15 cellular contexts compared by ENCODE assay signal in the genomic region with DNA sequence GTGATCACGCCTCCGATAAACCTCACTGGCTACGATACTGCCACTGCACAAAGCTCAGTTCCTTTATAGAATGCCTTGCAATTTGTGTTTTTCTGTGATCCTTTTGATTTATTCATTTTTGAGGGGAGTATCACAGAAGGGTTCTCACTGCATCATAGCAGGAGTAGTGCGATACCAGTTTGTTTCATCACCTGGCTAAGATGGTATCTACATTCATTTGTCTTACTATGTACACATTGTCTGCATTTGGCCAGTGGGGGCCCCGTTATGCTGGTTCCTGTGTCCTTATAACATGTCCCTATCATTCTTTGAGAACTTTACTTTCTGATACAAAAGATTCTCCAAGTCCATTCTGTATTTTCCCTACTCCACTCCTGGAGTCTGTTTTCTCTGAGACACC. TPM values are rescaled to one million over a fixed set of nuclear protein-coding genes. Genes with fewer than 3 reads are reported as not detected.
DNase-seq lines count a peak whose midpoint lies in the region; ATAC-seq and TF ChIP-seq lines count a peak whose summit lies in the region.
"Had no signal": no experiment of that assay in that cellular context is flagged by ENCODE, and none has a peak within 500 bp of the region (broad histone marks: within the 10 kb centered on the region; RNA-seq: fewer than 3 reads in every experiment).

No MANE protein-coding gene starts in this region.

- H3K79me1 ChIP-seq in H9 (ENCODE audit: insufficient read depth, low read depth, low read length, poor library complexity, severe bottlenecking) = no peaks in the 10 kb centered on the region

- H3K79me2 ChIP-seq in H9 (ENCODE audit: insufficient read depth, low read length) = peaks cover 2% of the 10 kb centered on the region; the same call in 1 of the 2 replicates

- peaks cover 23 to 50% (median 37%) of the 10 kb centered on the region in 3 experiments; a peak in 6 of 7 replicates for H3K36me3 Mint-ChIP-seq in H9 (ENCODE audit: insufficient read depth in 1 of 3, low read depth in 3 of 3)
- H3K36me3 Mint-ChIP-seq in WTC11 = peaks cover 28% of the 10 kb centered on the region
- H3K36me3 Mint-ChIP-seq in mesothelial cell of epicardium = peaks cover 25% of the 10 kb centered on the region

- no peak overlapping the region for H3K4me3 Mint-ChIP-seq in H9
- H3K4me3 Mint-ChIP-seq in WTC11 = no peak overlapping the region
- no peak overlapping the region for H3K4me3 Mint-ChIP-seq in mesothelial cell of epicardium
- H3K4me3 Mint-ChIP-seq: CD4-positive, CD25-positive, alpha-beta regulatory T cell had no signal

- no peak overlapping the region for H2BK12ac ChIP-seq in H9 (ENCODE audit: insufficient read length, low read depth, low read length)

- ATAC-seq in WTC11 = no peak
- no peak for ATAC-seq in Right ventricle myocardium superior (ENCODE audit: poor library complexity)
- ATAC-seq in HG03342 (IDR thresholded peaks at IDR 0.05; ENCODE audit: unreplicated experiment) = no peak

- no peak overlapping the region for H2BK20ac ChIP-seq in H9 (ENCODE audit: low read depth, low read length, poor library complexity, severe bottlenecking)

- no peak overlapping the region for H3K18ac ChIP-seq in H9 (ENCODE audit: insufficient read length, low read depth, low read length)

- no peak overlapping the region for H3K56ac ChIP-seq in H9 (ENCODE audit: insufficient read length, low read depth, low read length)

- DNase-seq in H9 (no peak), WTC11 (ENCODE audit: low spot score) (no peak), mesothelial cell of epicardium (ENCODE audit: low spot score in 2 of 2, unreplicated experiment in 2 of 2) (no peak), Right ventricle myocardium superior (no peak), NCI-H146 treated with DMSO at 0.1 percent for 48 hours (lab: John Stamatoyannopoulos, UW; ENCODE audit: unreplicated experiment) (no peak)
- DNase-seq: CD4-positive, CD25-positive, alpha-beta regulatory T cell; DMS53; NCI-H1436 treated with DMSO at 0.1 percent for 48 hours; NCI-H2081 treated with DMSO at 0.1 percent for 48 hours; NCI-H524; SIG-M5 had no signal

- no peak overlapping the region for H2BK15ac ChIP-seq in H9 (ENCODE audit: low read depth, low read length)

- H3K4me1 Mint-ChIP-seq in H9 = peaks cover 19 to 20% of the 10 kb centered on the region in 2 experiments
- H3K4me1 Mint-ChIP-seq in WTC11 = peaks cover 15% of the 10 kb centered on the region
- H3K4me1 Mint-ChIP-seq in mesothelial cell of epicardium = peaks cover 18% of the 10 kb centered on the region

- no peak overlapping the region for H3T11ph ChIP-seq in H9 (ENCODE audit: low read length)

- H4K8ac ChIP-seq in H9 (replicated peaks; ENCODE audit: insufficient read length, low read depth, low read length) = no peak overlapping the region

- no peaks in the 10 kb centered on the region for H3K9me3 Mint-ChIP-seq in H9
- H3K9me3 Mint-ChIP-seq in WTC11 = no peaks in the 10 kb centered on the region
- no peaks in the 10 kb centered on the region for H3K9me3 Mint-ChIP-seq in mesothelial cell of epicardium
- H3K9me3 Mint-ChIP-seq: CD4-positive, CD25-positive, alpha-beta regulatory T cell had no signal

- peaks cover 4% of the 10 kb centered on the region for H4K20me1 ChIP-seq in H9 (ENCODE audit: control insufficient read depth, insufficient read depth, insufficient read length)

- no peak overlapping the region for H4K91ac ChIP-seq in H9 (ENCODE audit: insufficient read length, low read depth, low read length)

- H3K23me2 ChIP-seq in H9 (ENCODE audit: insufficient read length, low read depth, low read length, poor library complexity, severe bottlenecking) = no peaks in the 10 kb centered on the region

- H3K27me3 Mint-ChIP-seq in H9 (ENCODE audit: low read depth) (no peaks in the 10 kb centered on the region), WTC11 (ENCODE audit: low read depth) (no peaks in the 10 kb centered on the region), mesothelial cell of epicardium (ENCODE audit: low read depth) (no peaks in the 10 kb centered on the region)
- H3K27me3 Mint-ChIP-seq: CD4-positive, CD25-positive, alpha-beta regulatory T cell had no signal

- no peak overlapping the region for H2AK5ac ChIP-seq in H9 (ENCODE audit: insufficient read length, low read length)

- H3K27me3 ChIP-seq in H9 (ENCODE audit: insufficient read depth, low read length) = no peaks in the 10 kb centered on the region

- H2BK120ac ChIP-seq in H9 (ENCODE audit: low read depth, low read length, poor library complexity, severe bottlenecking) = no peak overlapping the region

- POLR2A ChIA-PET in WTC11 (lab: Charles Lee) = no interaction called here

- WGBS in H9 (ENCODE audit: extremely low coverage, insufficient read length, low lambda C conversion rate) = no CpG with 5 or more reads among the region's 5 CpGs

- CTCF ChIA-PET in WTC11 (lab: Charles Lee) = interaction anchor here (1.3 to 2.4 kb wide), 2 partner anchors 18 to 122 kb away, joined by 4 to 11 read pairs; no protein-coding TSS in a partner anchor

- intact Hi-C loops in Right ventricle myocardium superior (cut with DNase I) = no loop called here

- no peak overlapping the region for H4K5ac ChIP-seq in H9 (ENCODE audit: insufficient read length, low read depth, low read length)

- H3K4ac ChIP-seq in H9 (ENCODE audit: low read depth, low read length) = no peak overlapping the region

- H3K27ac ChIP-seq in C4-2B = peak overlapping the region; percentile 70; the same call in 1 of the 2 replicates
- H3K27ac ChIP-seq in H9 (ENCODE audit: insufficient read length, low read depth, low read length) = no peak overlapping the region

- no peak overlapping the region for H3K9ac ChIP-seq in H9 (ENCODE audit: extremely low read depth, insufficient read length, low read length)

- peaks cover 4% of the 10 kb centered on the region for H3K4me1 ChIP-seq in H9 (ENCODE audit: insufficient read depth, low read length)
- H3K4me1 ChIP-seq: HAP-1 had no signal

- no peak overlapping the region for H3K4me2 ChIP-seq in H9 (ENCODE audit: insufficient read depth, insufficient read length, low read length)

- H3K9me3 ChIP-seq in H9 (ENCODE audit: control insufficient read depth, low read depth, low read length) = no peaks in the 10 kb centered on the region
- H3K9me3 ChIP-seq: Caco-2, HAP-1 had no signal

- H3K27ac Mint-ChIP-seq in H9 = peak overlapping the region; percentile 3 to 46 (median 37); a peak in 5 of 7 replicates
- peak overlapping the region; percentile 42; the same call in 1 of the 2 replicates for H3K27ac Mint-ChIP-seq in WTC11
- peak overlapping the region; percentile 26 for H3K27ac Mint-ChIP-seq in mesothelial cell of epicardium

- no peak overlapping the region for H2AFZ ChIP-seq in H9 (ENCODE audit: low read length)

- TF ChIP-seq CTCF in C4-2B (conservative IDR thresholded peaks at IDR 0.05) (peak; percentile 18), H9 (conservative IDR thresholded peaks at IDR 0.05) (no peak), WTC11 (IDR thresholded peaks at IDR 0.05) (no peak), mesothelial cell of epicardium (IDR thresholded peaks at IDR 0.05; ENCODE audit: unreplicated experiment) (no peak)

- H2BK5ac ChIP-seq in H9 (ENCODE audit: insufficient read length, low read length) = no peak overlapping the region

- H3K14ac ChIP-seq in H9 (ENCODE audit: insufficient read depth, low read length) = no peak overlapping the region

- H3K23ac ChIP-seq in H9 (ENCODE audit: insufficient read length, low read depth, low read length) = no peak overlapping the region

TF ChIP-seq in WTC11, 78 proteins besides CTCF, POLR2A, EP300 and RAD21 (continues in another document):
- no peak for TF ChIP-seq TEAD1 (CRISPR knock-in tag; IDR thresholded peaks at IDR 0.05)
- TF ChIP-seq NR3C1 (CRISPR knock-in tag; conservative IDR thresholded peaks at IDR 0.05; ENCODE audit: low read depth) = no peak
- TF ChIP-seq SMAD3 (CRISPR knock-in tag; IDR thresholded peaks at IDR 0.05; ENCODE audit: borderline replicate concordance) = no peak
- no peak for TF ChIP-seq ATF2 (CRISPR knock-in tag; IDR thresholded peaks at IDR 0.05; ENCODE audit: borderline replicate concordance, low read depth)
- TF ChIP-seq ZNF138 (CRISPR knock-in tag; conservative IDR thresholded peaks at IDR 0.05) = no peak
- no peak for TF ChIP-seq ZNF396 (CRISPR knock-in tag; IDR thresholded peaks at IDR 0.05; ENCODE audit: borderline replicate concordance)
- TF ChIP-seq NR1H2 (CRISPR knock-in tag; IDR thresholded peaks at IDR 0.05) = no peak
- no peak for TF ChIP-seq CREM (CRISPR knock-in tag; IDR thresholded peaks at IDR 0.05)
- TF ChIP-seq EMX1 (CRISPR knock-in tag; IDR thresholded peaks at IDR 0.05) = no peak
- TF ChIP-seq, protein P1, sequence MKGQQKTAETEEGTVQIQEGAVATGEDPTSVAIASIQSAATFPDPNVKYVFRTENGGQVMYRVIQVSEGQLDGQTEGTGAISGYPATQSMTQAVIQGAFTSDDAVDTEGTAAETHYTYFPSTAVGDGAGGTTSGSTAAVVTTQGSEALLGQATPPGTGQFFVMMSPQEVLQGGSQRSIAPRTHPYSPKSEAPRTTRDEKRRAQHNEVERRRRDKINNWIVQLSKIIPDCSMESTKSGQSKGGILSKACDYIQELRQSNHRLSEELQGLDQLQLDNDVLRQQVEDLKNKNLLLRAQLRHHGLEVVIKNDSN (CRISPR knock-in tag; IDR thresholded peaks at IDR 0.05) = no peak

RNA-seq across cellular contexts. Expression of gene APLP2, which starts 44.6 kb away (rescaled TPM):
- total RNA-seq in H9 (2021) (323 and 328 TPM in 2 replicates), WTC11 (2021) (340 to 353 TPM (median 345 TPM) in 3 replicates), mesothelial cell of epicardium (234 to 240 TPM (median 239 TPM) in 3 replicates), Right ventricle myocardium superior (268 TPM)

RNA-seq across cellular contexts. Expression of gene ST14, which starts 45.3 kb away (rescaled TPM):
- 22.4 and 22.9 TPM in 2 replicates for total RNA-seq in H9 (2021)
- 27.5 to 33.9 TPM (median 27.8 TPM) in 3 replicates for total RNA-seq in WTC11 (2021)
- 39.6 to 42.0 TPM (median 40.8 TPM) in 3 replicates for total RNA-seq in mesothelial cell of epicardium
- total RNA-seq in Right ventricle myocardium superior = 1.8 TPM
- total RNA-seq: CD4-positive, CD25-positive, alpha-beta regulatory T cell had no signal
